ENCODE assay signal across 18 cellular contexts in the genomic region with DNA sequence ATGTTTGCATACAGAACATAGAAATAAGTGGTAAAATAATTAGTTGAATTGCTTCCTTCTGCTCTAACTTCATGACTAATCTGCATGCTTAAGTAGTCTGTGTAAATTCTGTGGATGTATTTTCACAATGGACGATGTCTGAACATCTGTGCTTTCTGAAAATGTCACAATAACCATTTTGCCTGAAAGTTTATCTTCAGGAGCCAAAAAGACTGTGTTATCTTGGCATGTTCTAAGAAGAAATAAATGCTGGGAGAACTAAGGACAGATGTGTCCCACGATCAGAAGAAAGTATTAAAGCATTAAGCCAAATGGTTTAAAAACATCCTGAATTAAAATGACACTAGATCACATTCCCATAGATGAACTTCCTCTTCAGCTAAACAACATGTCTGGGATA.
"Had no signal": no experiment of that assay in that cellular context is flagged by ENCODE, and none has a peak within 500 bp of the region (broad histone marks: within the 10 kb centered on the region; RNA-seq: fewer than 3 reads in every experiment).

No MANE protein-coding gene starts in this region.

- H3K27me3 ChIP-seq: suprapubic skin had no signal

- H3K27ac ChIP-seq: epithelial cell of prostate, foreskin keratinocyte, lower lobe of right lung, suprapubic skin had no signal

- H3K4me3 ChIP-seq: lower lobe of right lung, suprapubic skin had no signal

- H3K36me3 ChIP-seq: lower lobe of right lung, suprapubic skin had no signal

- DNase-seq: activated CD4-positive, alpha-beta T cell treated with anti-CD3 and anti-CD28 coated beads for 48 hours; activated CD8-positive, alpha-beta memory T cell treated with anti-CD3 and anti-CD28 coated beads, Interleukin-2, amount 50 U/mL, for 4 hours; activated CD8-positive, alpha-beta T cell treated with anti-CD3 and anti-CD28 coated beads for 36 hours; activated gamma-delta T cell; activated T-cell treated with anti-CD3 and anti-CD28 coated beads, Interleukin-2, amount 50 U/mL, for 48 hours; cerebellar nuclear complex; effector memory CD4-positive, alpha-beta T cell; foreskin keratinocyte; immature natural killer cell; lower lobe of right lung; nephron progenitor cell; occipital lobe; right cardiac atrium; T-helper 17 cell; trophoblast cell had no signal

- H3K9me3 ChIP-seq: lower lobe of right lung, suprapubic skin had no signal

- ATAC-seq: activated CD8-positive, alpha-beta T cell treated with anti-CD3 and anti-CD28 coated beads for 36 hours; activated naive CD4-positive, alpha-beta T cell treated with anti-CD3 and anti-CD28 coated beads, Interleukin-2, amount 50 U/mL, for 72 hours; foreskin keratinocyte; lower lobe of right lung; T-helper 17 cell had no signal

- H3K4me1 ChIP-seq: foreskin keratinocyte, lower lobe of right lung, suprapubic skin had no signal
